In the genomic region with DNA sequence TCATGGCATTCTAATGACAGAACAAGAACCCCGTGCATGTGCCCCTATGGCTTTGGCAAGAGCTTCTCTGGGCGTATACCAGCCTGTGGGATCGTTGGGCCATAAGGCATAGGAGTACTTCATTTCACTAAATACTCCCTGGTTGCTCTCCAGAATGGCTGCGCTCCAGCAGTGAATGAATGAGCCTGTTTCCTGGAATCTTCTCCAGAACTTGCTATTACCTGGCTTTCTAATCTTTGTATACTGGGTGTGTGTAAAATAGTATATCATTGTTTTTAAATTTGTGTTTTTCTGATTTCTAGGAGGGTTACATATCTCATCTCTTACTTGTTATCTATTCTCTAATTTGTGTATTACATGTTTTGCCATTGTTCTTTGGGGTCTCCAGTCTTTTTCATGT, we compare ENCODE assay signal across 18 cellular contexts.
"Had no signal": no experiment of that assay in that cellular context is flagged by ENCODE, and none has a peak within 500 bp of the region (broad histone marks: within the 10 kb centered on the region; RNA-seq: fewer than 3 reads in every experiment).

No MANE protein-coding gene starts in this region.

- ATAC-seq: activated CD8-positive, alpha-beta memory T cell treated with anti-CD3 and anti-CD28 coated beads, Interleukin-2, amount 10 ng/mL, durations not matched to agents 7 days and 5 days; lower lobe of right lung had no signal

- DNase-seq: activated CD4-positive, alpha-beta T cell treated with anti-CD3 and anti-CD28 coated beads, Interleukin-2, amount 50 U/mL, for 48 hours; activated CD8-positive, alpha-beta memory T cell treated with anti-CD3 and anti-CD28 coated beads, Interleukin-2, amount 10 ng/mL, durations not matched to agents 7 days and 5 days; activated T-cell treated with anti-CD3 and anti-CD28 coated beads, Interleukin-2, amount 50 U/mL, for 1 hour; effector CD4-positive, alpha-beta T cell; foreskin melanocyte; hypothalamus; lower lobe of right lung; midbrain; stimulated activated CD4-positive, alpha-beta T cell treated with anti-CD3 and anti-CD28 coated beads, Interleukin-12 subunit alpha, Interleukin-12 subunit beta, amount 100 ng/mL, for 4 hours; stimulated activated CD4-positive, alpha-beta T cell treated with anti-CD3 and anti-CD28 coated beads, Interleukin-2, amount 100 ng/mL, for 24 hours; upper lobe of left lung; WERI-Rb-1 had no signal

- H3K27me3 Mint-ChIP-seq: activated naive CD4-positive, alpha-beta T cell treated with anti-CD3 and anti-CD28 coated beads, Interleukin-2, amount 50 U/mL, for 24 hours had no signal

- H3K4me3 ChIP-seq: ascending aorta, lower lobe of right lung, SK-N-MC, upper lobe of left lung had no signal

- H3K4me3 Mint-ChIP-seq: activated CD8-positive, alpha-beta memory T cell treated with anti-CD3 and anti-CD28 coated beads, Interleukin-2, amount 10 ng/mL, durations not matched to agents 7 days and 5 days; activated naive CD4-positive, alpha-beta T cell treated with anti-CD3 and anti-CD28 coated beads, Interleukin-2, amount 50 U/mL, for 24 hours; nephron; stimulated activated naive CD8-positive, alpha-beta T cell treated with anti-CD3 and anti-CD28 coated beads, Interleukin-15, Interleukin-2, amounts not matched to agents 100 ng/mL and 50 ng/mL, for 24 hours had no signal

- H3K36me3 Mint-ChIP-seq: activated naive CD4-positive, alpha-beta T cell treated with anti-CD3 and anti-CD28 coated beads, Interleukin-2, amount 50 U/mL, for 24 hours had no signal

- H3K27ac Mint-ChIP-seq: activated CD8-positive, alpha-beta memory T cell treated with anti-CD3 and anti-CD28 coated beads, Interleukin-2, amount 10 ng/mL, durations not matched to agents 7 days and 5 days; activated naive CD4-positive, alpha-beta T cell treated with anti-CD3 and anti-CD28 coated beads, Interleukin-2, amount 50 U/mL, for 24 hours; activated T-helper 2 cell treated with anti-CD3 and anti-CD28 coated beads, Interferon-gamma antibody, Interleukin-2, Interleukin-4, amounts not matched to agents 10 μg/mL and 5 μg/mL and 100 μg/mL, durations not matched to agents 14 hours and 24 hours and 36 hours; nephron; stimulated activated naive CD8-positive, alpha-beta T cell treated with anti-CD3 and anti-CD28 coated beads, Interleukin-15, Interleukin-2, amounts not matched to agents 100 ng/mL and 50 ng/mL, for 24 hours had no signal

- H3K9me3 ChIP-seq: ascending aorta, upper lobe of left lung had no signal

- H3K27ac ChIP-seq: ascending aorta, lower lobe of right lung, SK-N-MC, upper lobe of left lung, WERI-Rb-1 had no signal

- H3K27me3 ChIP-seq: ascending aorta, upper lobe of left lung had no signal

- H3K36me3 ChIP-seq: ascending aorta, lower lobe of right lung, upper lobe of left lung, WERI-Rb-1 had no signal

- H3K9me3 Mint-ChIP-seq: activated naive CD4-positive, alpha-beta T cell treated with anti-CD3 and anti-CD28 coated beads, Interleukin-2, amount 50 U/mL, for 24 hours; stimulated activated naive CD8-positive, alpha-beta T cell treated with anti-CD3 and anti-CD28 coated beads, Interleukin-15, Interleukin-2, amounts not matched to agents 100 ng/mL and 50 ng/mL, for 24 hours had no signal
